Comparison of ENCODE assay signal across 1 cellular context in the genomic region with DNA sequence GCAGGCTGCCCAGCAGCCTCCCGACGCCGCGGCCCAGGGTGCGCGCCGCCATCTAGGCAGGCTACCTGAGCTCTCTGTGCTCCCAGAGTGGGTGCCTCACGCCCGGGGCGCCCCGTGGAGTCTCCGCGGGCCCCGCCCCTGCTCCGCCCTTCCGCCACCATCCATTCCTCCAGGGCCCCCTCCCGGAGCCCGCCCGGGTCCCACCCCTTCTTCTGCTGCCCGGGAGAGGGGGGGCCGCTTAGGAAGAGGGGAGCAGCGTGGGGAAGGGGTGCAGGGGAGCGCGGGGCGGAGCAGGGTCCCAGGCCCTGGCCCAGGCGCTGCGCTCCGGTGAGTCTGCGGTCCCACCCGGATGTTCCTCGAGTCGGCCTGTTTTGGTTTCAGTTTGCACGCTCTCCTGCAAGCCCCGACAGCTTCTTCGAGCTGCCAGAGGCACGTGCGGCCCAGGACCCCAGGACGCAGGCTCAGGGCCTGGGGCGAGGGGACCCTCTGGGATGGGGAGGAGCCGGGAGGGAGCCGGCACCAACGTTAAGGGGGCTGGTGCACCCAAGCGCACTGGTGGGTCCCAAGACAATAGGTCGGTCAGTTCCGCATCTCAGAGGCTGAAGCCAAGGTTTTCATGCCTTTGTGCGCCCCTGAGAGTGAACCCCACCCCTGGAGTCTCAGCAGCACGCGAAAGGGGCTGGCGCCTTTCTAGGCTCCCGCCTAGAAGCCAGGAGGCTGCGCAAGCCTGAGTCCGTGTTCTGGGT.
TF ChIP-seq lines count a peak whose summit lies in the region.

Gene ACSS1 (minus strand): TSS at position 89 of the 746 bp plus-strand sequence. CDS start 37 bp downstream, at position 52.

TF ChIP-seq in HepG2, 621 proteins besides CTCF, POLR2A, EP300 and RAD21 (continued from another document and continues in another):
- peak; percentile 40; the same call in 1 of the 2 replicates for TF ChIP-seq REPIN1 (CRISPR knock-in tag; IDR thresholded peaks at IDR 0.05; ENCODE audit: borderline replicate concordance, low read depth)
- TF ChIP-seq, protein P1, sequence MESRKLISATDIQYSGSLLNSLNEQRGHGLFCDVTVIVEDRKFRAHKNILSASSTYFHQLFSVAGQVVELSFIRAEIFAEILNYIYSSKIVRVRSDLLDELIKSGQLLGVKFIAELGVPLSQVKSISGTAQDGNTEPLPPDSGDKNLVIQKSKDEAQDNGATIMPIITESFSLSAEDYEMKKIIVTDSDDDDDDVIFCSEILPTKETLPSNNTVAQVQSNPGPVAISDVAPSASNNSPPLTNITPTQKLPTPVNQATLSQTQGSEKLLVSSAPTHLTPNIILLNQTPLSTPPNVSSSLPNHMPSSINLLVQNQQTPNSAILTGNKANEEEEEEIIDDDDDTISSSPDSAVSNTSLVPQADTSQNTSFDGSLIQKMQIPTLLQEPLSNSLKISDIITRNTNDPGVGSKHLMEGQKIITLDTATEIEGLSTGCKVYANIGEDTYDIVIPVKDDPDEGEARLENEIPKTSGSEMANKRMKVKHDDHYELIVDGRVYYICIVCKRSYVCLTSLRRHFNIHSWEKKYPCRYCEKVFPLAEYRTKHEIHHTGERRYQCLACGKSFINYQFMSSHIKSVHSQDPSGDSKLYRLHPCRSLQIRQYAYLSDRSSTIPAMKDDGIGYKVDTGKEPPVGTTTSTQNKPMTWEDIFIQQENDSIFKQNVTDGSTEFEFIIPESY (CRISPR knock-in tag; IDR thresholded peaks at IDR 0.05), result peak; percentile 42; the same call in 1 of the 2 replicates
- peak; percentile 34; the same call in 1 of the 2 replicates for TF ChIP-seq ZNF225 (CRISPR knock-in tag; IDR thresholded peaks at IDR 0.05)
- no peak for TF ChIP-seq GFI1 (CRISPR knock-in tag; IDR thresholded peaks at IDR 0.05; ENCODE audit: borderline replicate concordance)
- 0 out of 2 replicates have a peak, but pooled peaks have one; percentile 63 for TF ChIP-seq ZSCAN12 (CRISPR knock-in tag; IDR thresholded peaks at IDR 0.05)
- TF ChIP-seq, protein P2, sequence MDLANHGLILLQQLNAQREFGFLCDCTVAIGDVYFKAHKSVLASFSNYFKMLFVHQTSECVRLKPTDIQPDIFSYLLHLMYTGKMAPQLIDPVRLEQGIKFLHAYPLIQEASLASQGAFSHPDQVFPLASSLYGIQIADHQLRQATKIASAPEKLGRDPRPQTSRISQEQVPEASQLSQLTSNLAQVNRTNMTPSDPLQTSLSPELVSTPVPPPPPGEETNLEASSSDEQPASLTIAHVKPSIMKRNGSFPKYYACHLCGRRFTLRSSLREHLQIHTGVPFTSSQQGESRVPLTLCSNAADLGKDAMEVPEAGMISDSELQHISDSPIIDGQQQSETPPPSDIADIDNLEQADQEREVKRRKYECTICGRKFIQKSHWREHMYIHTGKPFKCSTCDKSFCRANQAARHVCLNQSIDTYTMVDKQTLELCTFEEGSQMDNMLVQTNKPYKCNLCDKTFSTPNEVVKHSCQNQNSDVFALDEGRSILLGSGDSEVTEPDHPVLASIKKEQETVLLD (CRISPR knock-in tag; IDR thresholded peaks at IDR 0.05; ENCODE audit: low read depth), result peak; percentile 61; the same call in 1 of the 2 replicates
- TF ChIP-seq ETV6 (CRISPR knock-in tag; conservative IDR thresholded peaks at IDR 0.05), result peak; percentile 71; the same call in 1 of the 2 replicates
- TF ChIP-seq ZNF841 (CRISPR knock-in tag; IDR thresholded peaks at IDR 0.05; ENCODE audit: borderline replicate concordance), result no peak
- 0 out of 2 replicates have a peak, but pooled peaks have one; percentile 37 for TF ChIP-seq ZNF850 (CRISPR knock-in tag; conservative IDR thresholded peaks at IDR 0.05)
- peak; percentile 45; the same call in 1 of the 2 replicates for TF ChIP-seq GATAD1 (CRISPR knock-in tag; IDR thresholded peaks at IDR 0.05)
- TF ChIP-seq ZNF329 (CRISPR knock-in tag; IDR thresholded peaks at IDR 0.05; ENCODE audit: low read depth), result no peak
- no peak for TF ChIP-seq TRIM24 (CRISPR knock-in tag; IDR thresholded peaks at IDR 0.05)
- TF ChIP-seq RXRA (CRISPR knock-in tag; IDR thresholded peaks at IDR 0.05), result peak; percentile 62; the same call in 1 of the 2 replicates
- peak; percentile 67 for TF ChIP-seq ZNF768 (CRISPR knock-in tag; IDR thresholded peaks at IDR 0.05)
- TF ChIP-seq EED (CRISPR knock-in tag; IDR thresholded peaks at IDR 0.05), result no peak
- TF ChIP-seq, protein P3, sequence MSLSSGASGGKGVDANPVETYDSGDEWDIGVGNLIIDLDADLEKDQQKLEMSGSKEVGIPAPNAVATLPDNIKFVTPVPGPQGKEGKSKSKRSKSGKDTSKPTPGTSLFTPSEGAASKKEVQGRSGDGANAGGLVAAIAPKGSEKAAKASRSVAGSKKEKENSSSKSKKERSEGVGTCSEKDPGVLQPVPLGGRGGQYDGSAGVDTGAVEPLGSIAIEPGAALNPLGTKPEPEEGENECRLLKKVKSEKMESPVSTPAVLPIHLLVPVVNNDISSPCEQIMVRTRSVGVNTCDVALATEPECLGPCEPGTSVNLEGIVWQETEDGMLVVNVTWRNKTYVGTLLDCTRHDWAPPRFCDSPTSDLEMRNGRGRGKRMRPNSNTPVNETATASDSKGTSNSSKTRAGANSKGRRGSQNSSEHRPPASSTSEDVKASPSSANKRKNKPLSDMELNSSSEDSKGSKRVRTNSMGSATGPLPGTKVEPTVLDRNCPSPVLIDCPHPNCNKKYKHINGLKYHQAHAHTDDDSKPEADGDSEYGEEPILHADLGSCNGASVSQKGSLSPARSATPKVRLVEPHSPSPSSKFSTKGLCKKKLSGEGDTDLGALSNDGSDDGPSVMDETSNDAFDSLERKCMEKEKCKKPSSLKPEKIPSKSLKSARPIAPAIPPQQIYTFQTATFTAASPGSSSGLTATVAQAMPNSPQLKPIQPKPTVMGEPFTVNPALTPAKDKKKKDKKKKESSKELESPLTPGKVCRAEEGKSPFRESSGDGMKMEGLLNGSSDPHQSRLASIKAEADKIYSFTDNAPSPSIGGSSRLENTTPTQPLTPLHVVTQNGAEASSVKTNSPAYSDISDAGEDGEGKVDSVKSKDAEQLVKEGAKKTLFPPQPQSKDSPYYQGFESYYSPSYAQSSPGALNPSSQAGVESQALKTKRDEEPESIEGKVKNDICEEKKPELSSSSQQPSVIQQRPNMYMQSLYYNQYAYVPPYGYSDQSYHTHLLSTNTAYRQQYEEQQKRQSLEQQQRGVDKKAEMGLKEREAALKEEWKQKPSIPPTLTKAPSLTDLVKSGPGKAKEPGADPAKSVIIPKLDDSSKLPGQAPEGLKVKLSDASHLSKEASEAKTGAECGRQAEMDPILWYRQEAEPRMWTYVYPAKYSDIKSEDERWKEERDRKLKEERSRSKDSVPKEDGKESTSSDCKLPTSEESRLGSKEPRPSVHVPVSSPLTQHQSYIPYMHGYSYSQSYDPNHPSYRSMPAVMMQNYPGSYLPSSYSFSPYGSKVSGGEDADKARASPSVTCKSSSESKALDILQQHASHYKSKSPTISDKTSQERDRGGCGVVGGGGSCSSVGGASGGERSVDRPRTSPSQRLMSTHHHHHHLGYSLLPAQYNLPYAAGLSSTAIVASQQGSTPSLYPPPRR (CRISPR knock-in tag; IDR thresholded peaks at IDR 0.05; ENCODE audit: borderline replicate concordance), result peak; percentile 52; the same call in 1 of the 2 replicates
- no peak for TF ChIP-seq ZNF577 (CRISPR knock-in tag; IDR thresholded peaks at IDR 0.05; ENCODE audit: borderline replicate concordance, low read depth)
- peak; percentile 41; the same call in 1 of the 2 replicates for TF ChIP-seq ZBTB38 (CRISPR knock-in tag; IDR thresholded peaks at IDR 0.05)
- TF ChIP-seq, protein P4, sequence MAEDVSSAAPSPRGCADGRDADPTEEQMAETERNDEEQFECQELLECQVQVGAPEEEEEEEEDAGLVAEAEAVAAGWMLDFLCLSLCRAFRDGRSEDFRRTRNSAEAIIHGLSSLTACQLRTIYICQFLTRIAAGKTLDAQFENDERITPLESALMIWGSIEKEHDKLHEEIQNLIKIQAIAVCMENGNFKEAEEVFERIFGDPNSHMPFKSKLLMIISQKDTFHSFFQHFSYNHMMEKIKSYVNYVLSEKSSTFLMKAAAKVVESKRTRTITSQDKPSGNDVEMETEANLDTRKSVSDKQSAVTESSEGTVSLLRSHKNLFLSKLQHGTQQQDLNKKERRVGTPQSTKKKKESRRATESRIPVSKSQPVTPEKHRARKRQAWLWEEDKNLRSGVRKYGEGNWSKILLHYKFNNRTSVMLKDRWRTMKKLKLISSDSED (CRISPR knock-in tag; IDR thresholded peaks at IDR 0.05), result no peak
- peak; percentile 42; the same call in 1 of the 2 replicates for TF ChIP-seq ZNF235 (CRISPR knock-in tag; IDR thresholded peaks at IDR 0.05; ENCODE audit: borderline replicate concordance)
- TF ChIP-seq, protein P5, sequence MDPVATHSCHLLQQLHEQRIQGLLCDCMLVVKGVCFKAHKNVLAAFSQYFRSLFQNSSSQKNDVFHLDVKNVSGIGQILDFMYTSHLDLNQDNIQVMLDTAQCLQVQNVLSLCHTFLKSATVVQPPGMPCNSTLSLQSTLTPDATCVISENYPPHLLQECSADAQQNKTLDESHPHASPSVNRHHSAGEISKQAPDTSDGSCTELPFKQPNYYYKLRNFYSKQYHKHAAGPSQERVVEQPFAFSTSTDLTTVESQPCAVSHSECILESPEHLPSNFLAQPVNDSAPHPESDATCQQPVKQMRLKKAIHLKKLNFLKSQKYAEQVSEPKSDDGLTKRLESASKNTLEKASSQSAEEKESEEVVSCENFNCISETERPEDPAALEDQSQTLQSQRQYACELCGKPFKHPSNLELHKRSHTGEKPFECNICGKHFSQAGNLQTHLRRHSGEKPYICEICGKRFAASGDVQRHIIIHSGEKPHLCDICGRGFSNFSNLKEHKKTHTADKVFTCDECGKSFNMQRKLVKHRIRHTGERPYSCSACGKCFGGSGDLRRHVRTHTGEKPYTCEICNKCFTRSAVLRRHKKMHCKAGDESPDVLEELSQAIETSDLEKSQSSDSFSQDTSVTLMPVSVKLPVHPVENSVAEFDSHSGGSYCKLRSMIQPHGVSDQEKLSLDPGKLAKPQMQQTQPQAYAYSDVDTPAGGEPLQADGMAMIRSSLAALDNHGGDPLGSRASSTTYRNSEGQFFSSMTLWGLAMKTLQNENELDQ (CRISPR knock-in tag; IDR thresholded peaks at IDR 0.05; ENCODE audit: borderline replicate concordance), result 0 out of 2 replicates have a peak, but pooled peaks have one; percentile 49
- TF ChIP-seq MTA3 (CRISPR knock-in tag; IDR thresholded peaks at IDR 0.05), result no peak
- no peak for TF ChIP-seq ZNF503 (CRISPR knock-in tag; IDR thresholded peaks at IDR 0.05)
- TF ChIP-seq HNRNPL (IDR thresholded peaks at IDR 0.05; ENCODE audit: low read depth, low read length), result 0 out of 2 replicates have a peak, but pooled peaks have one; percentile 25
- TF ChIP-seq ZNF331 (CRISPR knock-in tag; IDR thresholded peaks at IDR 0.05), result 0 out of 2 replicates have a peak, but pooled peaks have one; percentile 11
- no peak for TF ChIP-seq ZNF224 (CRISPR knock-in tag; IDR thresholded peaks at IDR 0.05)
- TF ChIP-seq, protein P6, sequence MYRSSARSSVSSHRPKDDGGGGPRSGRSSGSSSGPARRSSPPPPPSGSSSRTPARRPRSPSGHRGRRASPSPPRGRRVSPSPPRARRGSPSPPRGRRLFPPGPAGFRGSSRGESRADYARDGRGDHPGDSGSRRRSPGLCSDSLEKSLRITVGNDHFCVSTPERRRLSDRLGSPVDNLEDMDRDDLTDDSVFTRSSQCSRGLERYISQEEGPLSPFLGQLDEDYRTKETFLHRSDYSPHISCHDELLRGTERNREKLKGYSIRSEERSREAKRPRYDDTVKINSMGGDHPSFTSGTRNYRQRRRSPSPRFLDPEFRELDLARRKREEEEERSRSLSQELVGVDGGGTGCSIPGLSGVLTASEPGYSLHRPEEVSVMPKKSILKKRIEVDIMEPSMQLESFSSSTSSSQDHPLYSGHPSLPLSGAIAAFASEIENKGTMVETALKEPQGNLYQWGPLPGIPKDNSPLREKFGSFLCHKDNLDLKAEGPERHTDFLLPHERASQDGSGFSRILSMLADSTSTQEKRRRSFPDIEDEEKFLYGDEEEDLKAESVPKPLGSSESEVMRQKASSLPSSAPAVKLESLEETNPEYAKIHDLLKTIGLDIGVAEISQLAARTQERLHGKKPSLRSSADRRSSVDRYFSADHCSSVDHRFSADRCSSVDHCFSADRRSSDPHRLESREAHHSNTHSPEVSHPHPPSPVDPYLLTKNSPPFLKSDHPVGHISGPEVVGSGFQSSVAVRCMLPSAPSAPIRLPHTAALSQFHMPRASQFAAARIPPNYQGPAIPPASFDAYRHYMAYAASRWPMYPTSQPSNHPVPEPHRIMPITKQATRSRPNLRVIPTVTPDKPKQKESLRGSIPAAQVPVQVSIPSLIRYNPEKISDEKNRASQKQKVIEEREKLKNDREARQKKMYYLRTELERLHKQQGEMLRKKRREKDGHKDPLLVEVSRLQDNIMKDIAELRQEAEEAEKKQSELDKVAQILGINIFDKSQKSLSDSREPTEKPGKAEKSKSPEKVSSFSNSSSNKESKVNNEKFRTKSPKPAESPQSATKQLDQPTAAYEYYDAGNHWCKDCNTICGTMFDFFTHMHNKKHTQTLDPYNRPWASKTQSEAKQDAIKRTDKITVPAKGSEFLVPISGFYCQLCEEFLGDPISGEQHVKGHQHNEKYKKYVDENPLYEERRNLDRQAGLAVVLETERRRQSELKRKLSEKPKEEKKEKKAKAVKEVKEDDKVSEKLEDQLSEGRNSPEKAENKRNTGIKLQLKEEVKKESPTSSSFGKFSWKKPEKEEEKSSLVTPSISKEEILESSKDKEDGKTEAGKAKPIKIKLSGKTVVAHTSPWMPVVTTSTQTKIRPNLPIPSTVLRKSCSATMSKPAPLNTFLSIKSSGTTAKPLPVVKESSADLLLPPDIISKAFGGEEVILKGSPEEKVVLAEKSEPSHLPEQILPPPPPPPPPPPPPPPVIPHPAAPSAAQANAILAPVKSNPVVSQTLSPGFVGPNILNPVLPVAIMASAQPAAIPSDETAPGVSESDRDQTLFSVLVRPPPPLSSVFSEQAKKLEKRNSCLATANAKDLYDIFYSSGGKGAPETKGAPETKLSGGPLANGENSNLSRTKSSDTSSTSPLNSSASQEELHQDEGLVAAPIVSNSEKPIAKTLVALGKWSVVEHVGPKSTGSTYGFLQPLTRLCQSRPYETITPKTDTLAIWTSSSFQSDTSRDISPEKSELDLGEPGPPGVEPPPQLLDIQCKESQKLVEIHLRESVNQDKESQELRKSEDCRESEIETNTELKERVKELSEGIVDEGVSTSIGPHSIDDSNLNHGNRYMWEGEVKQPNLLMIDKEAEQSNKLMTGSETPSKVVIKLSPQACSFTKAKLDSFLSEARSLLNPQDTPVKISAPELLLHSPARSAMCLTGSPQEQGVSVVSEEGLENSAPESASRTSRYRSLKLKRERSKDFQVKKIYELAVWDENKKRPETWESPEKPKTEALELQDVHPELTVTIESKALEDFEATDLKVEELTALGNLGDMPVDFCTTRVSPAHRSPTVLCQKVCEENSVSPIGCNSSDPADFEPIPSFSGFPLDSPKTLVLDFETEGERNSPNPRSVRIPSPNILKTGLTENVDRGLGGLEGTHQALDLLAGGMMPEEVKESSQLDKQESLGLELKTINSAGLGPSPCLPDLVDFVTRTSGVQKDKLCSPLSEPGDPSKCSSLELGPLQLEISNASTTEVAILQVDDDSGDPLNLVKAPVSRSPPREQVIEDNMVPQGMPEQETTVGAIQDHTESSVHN (CRISPR knock-in tag; IDR thresholded peaks at IDR 0.05), result 0 out of 2 replicates have a peak, but pooled peaks have one; percentile 40
